ENCODE assay signal across 17 cellular contexts in the genomic region with DNA sequence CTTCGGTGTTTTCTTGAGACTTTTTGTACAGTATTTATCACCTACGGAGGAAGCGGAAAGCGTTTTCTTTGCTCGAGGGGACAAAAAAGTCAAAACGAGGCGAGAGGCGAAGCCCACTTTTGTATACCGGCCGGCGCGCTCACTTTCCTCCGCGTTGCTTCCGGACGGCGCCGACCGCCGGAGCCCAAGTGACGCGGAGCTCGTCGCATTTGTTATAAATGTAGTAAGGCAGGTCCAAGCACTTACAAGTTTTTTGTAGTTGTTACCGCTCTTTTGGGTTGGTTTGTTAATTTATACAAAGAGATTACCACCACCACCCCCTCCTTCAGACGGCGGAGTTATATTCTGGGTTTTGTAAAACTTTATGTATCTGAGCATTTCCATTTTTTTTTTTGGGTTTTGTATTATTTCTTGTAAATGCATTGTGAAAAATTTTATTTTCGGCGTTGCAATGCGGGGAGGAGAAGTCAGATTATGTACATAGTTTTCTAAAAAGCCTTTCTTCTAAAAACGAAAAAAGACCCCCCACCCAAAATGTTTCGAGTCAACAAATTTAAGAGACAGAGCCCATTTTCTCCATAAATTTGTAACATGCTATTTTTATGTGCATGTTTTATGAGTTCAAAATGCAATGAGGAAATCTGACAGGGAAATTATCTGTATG. TPM values are rescaled to one million over a fixed set of nuclear protein-coding genes. Genes with fewer than 3 reads are reported as not detected.
DNase-seq lines count a peak whose midpoint lies in the region; ATAC-seq and TF ChIP-seq lines count a peak whose summit lies in the region.
"Had no signal": no experiment of that assay in that cellular context is flagged by ENCODE, and none has a peak within 500 bp of the region (broad histone marks: within the 10 kb centered on the region; RNA-seq: fewer than 3 reads in every experiment).

No MANE protein-coding gene starts in this region.

- H3K36me3 ChIP-seq in CD4-positive, CD25-positive, alpha-beta regulatory T cell (ENCODE audit: control insufficient read depth, insufficient read depth, low read length) = no peaks in the 10 kb centered on the region
- H3K36me3 ChIP-seq: gastroesophageal sphincter, left lung, stomach had no signal

- peaks cover 4% of the 10 kb centered on the region for H3K4me1 ChIP-seq in CD4-positive, CD25-positive, alpha-beta regulatory T cell (ENCODE audit: control insufficient read depth, insufficient read depth, low read length, poor library complexity, severe bottlenecking)

- peak overlapping the region in 3 of 4 donors; percentile 7 to 84 (median 48) for H3K4me3 Mint-ChIP-seq in CD4-positive, CD25-positive, alpha-beta regulatory T cell
- H3K4me3 Mint-ChIP-seq in activated T-helper 17 cell treated with anti-CD3 and anti-CD28 coated beads, Interleukin-2, amount 50 U/mL, for 72 hours = peak overlapping the region; percentile 15
- H3K4me3 Mint-ChIP-seq in naive B cell = peak overlapping the region in 5 of 8 donors; percentile 16 to 63 (median 57)

- no peak overlapping the region for H3K4me3 ChIP-seq in CD4-positive, CD25-positive, alpha-beta regulatory T cell (ENCODE audit: low read depth, low read length)
- H3K4me3 ChIP-seq: left lung had no signal

- ATAC-seq in CD4-positive, CD25-positive, alpha-beta regulatory T cell (ENCODE audit: low read depth in 2 of 2) = no peak
- no peak for ATAC-seq in activated T-helper 17 cell treated with anti-CD3 and anti-CD28 coated beads, Interleukin-2, amount 50 U/mL, for 72 hours (replicated peaks)
- ATAC-seq in naive B cell (ENCODE audit: low read depth in 2 of 2) (no peak), GM19351 (IDR thresholded peaks at IDR 0.05; ENCODE audit: unreplicated experiment) (no peak)
- ATAC-seq: activated CD4-positive, CD25-positive, alpha-beta regulatory T cell treated with anti-CD3 and anti-CD28 coated beads, Interleukin-2, amount 50 U/mL, for 24 hours; gastroesophageal sphincter; left lung had no signal

- DNase-seq in CD4-positive, CD25-positive, alpha-beta regulatory T cell = no peak
- peak; percentile 29 for DNase-seq in GM13976 (ENCODE audit: low spot score)
- no peak for DNase-seq in naive B cell
- DNase-seq in stimulated activated CD8-positive, alpha-beta memory T cell treated with anti-CD3 and anti-CD28 coated beads, Interleukin-4, amount 100 ng/mL, for 48 hours = no peak
- DNase-seq in LoVo (ENCODE audit: low spot score) = no peak
- DNase-seq in stimulated activated CD4-positive, alpha-beta T cell treated with anti-CD3 and anti-CD28 coated beads, Interleukin-1b, Interleukin-23, amount 100 ng/mL, for 48 hours = no peak
- DNase-seq: NCI-H524, posterior cingulate gyrus, SHP77 treated with DMSO at 0.1 percent for 48 hours, stomach had no signal

- in situ Hi-C loops in GM13976 (cut with MboI; ENCODE audit: low sequenced_read_pairs, unreplicated experiment) = no loop called here

- peaks cover 0 to 26% (median 0%) of the 10 kb centered on the region in 7 donors for H3K9me3 Mint-ChIP-seq in CD4-positive, CD25-positive, alpha-beta regulatory T cell
- H3K9me3 Mint-ChIP-seq in activated T-helper 17 cell treated with anti-CD3 and anti-CD28 coated beads, Interleukin-2, amount 50 U/mL, for 72 hours = no peaks in the 10 kb centered on the region
- H3K9me3 Mint-ChIP-seq in naive B cell = peaks cover 0 to 33% (median 18%) of the 10 kb centered on the region in 7 donors

- no peak overlapping the region for H3K27ac ChIP-seq in CD4-positive, CD25-positive, alpha-beta regulatory T cell (ENCODE audit: insufficient read depth, low read length, poor library complexity, severe bottlenecking)
- H3K27ac ChIP-seq: gastroesophageal sphincter, left lung, stomach had no signal

- peaks cover 0 to 25% (median 3%) of the 10 kb centered on the region in 4 donors for H3K4me1 Mint-ChIP-seq in CD4-positive, CD25-positive, alpha-beta regulatory T cell
- no peaks in the 10 kb centered on the region for H3K4me1 Mint-ChIP-seq in activated T-helper 17 cell treated with anti-CD3 and anti-CD28 coated beads, Interleukin-2, amount 50 U/mL, for 72 hours
- H3K4me1 Mint-ChIP-seq in naive B cell = peaks cover 0 to 24% (median 4%) of the 10 kb centered on the region in 3 donors

- H3K9me3 ChIP-seq in CD4-positive, CD25-positive, alpha-beta regulatory T cell (ENCODE audit: control insufficient read depth in 2 of 2, low read length in 2 of 2) = peaks cover 5 to 11% of the 10 kb centered on the region in 2 experiments
- H3K9me3 ChIP-seq: gastroesophageal sphincter, left lung, stomach had no signal

- peaks cover 10% of the 10 kb centered on the region for H3K36me3 Mint-ChIP-seq in CD4-positive, CD25-positive, alpha-beta regulatory T cell
- peaks cover 24% of the 10 kb centered on the region for H3K36me3 Mint-ChIP-seq in activated T-helper 17 cell treated with anti-CD3 and anti-CD28 coated beads, Interleukin-2, amount 50 U/mL, for 72 hours (ENCODE audit: low read depth)
- H3K36me3 Mint-ChIP-seq in naive B cell = peaks cover 7 to 17% of the 10 kb centered on the region in 2 donors

- peaks cover 62% of the 10 kb centered on the region for H3K27me3 Mint-ChIP-seq in CD4-positive, CD25-positive, alpha-beta regulatory T cell
- peaks cover 49% of the 10 kb centered on the region for H3K27me3 Mint-ChIP-seq in activated T-helper 17 cell treated with anti-CD3 and anti-CD28 coated beads, Interleukin-2, amount 50 U/mL, for 72 hours
- H3K27me3 Mint-ChIP-seq in naive B cell = peaks cover 42 to 62% (median 57%) of the 10 kb centered on the region in 3 donors

- TF ChIP-seq CTCF in GM13976 (IDR thresholded peaks at IDR 0.05; ENCODE audit: borderline replicate concordance, control extremely low read depth, extremely low read depth, insufficient read depth, missing control alignments) = no peak

- H3K27me3 ChIP-seq in CD4-positive, CD25-positive, alpha-beta regulatory T cell (ENCODE audit: control insufficient read depth, insufficient read depth, low read length) = peaks cover 34% of the 10 kb centered on the region

- H3K27ac Mint-ChIP-seq in CD4-positive, CD25-positive, alpha-beta regulatory T cell = peak overlapping the region in 1 of 3 donors; percentile 72
- no peak overlapping the region for H3K27ac Mint-ChIP-seq in activated T-helper 17 cell treated with anti-CD3 and anti-CD28 coated beads, Interleukin-2, amount 50 U/mL, for 72 hours
- peak overlapping the region in 4 of 6 donors; percentile 60 to 92 (median 76) for H3K27ac Mint-ChIP-seq in naive B cell

RNA-seq across cellular contexts. Expression of a gene that starts 2.2 kb away (rescaled TPM):
- total RNA-seq in CD4-positive, CD25-positive, alpha-beta regulatory T cell = not detected
- polyA plus RNA-seq in CD4-positive, CD25-positive, alpha-beta regulatory T cell = not detected
- total RNA-seq in activated T-helper 17 cell treated with anti-CD3 and anti-CD28 coated beads, Interleukin-2, amount 50 U/mL, for 72 hours = not detected
- not detected for polyA plus RNA-seq in naive B cell (ENCODE audit: low read depth in 6 of 6)
- total RNA-seq: left lung, M059J, stomach had no signal
- polyA plus RNA-seq: adipose tissue, stomach had no signal
